8 cellular contexts compared by ENCODE assay signal in the genomic region with DNA sequence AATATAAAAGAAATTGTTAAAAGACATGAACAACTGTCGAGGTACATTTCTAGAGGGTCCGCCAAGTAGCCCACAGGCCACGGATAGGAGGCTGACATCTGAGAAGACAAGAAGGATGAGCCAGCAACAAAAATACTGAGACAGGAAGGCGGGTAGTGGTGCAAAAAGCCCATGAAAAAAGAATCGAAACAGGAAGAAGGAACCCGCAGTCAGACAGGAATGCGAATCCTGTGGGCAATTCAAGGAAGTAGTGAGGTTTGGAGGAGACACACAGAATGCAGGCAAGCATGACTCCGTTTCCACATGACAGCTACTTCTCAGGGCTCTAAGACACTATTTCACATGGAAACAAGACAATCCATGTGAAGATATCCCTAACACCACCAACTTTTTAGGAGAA.
DNase-seq lines count a peak whose midpoint lies in the region; ATAC-seq lines count a peak whose summit lies in the region.

No MANE protein-coding gene starts in this region.

- H3K4me1 ChIP-seq in SJSA1 (replicated peaks) = peaks cover 14% of the 10 kb centered on the region

- H3K27me3 ChIP-seq in SJSA1 (replicated peaks) (no peaks in the 10 kb centered on the region), H7 (ENCODE audit: control insufficient read depth, insufficient read depth, low read length) (no peaks in the 10 kb centered on the region)

- no peaks in the 10 kb centered on the region for H3K36me3 ChIP-seq in SJSA1
- no peaks in the 10 kb centered on the region for H3K36me3 ChIP-seq in H7 (replicated peaks; ENCODE audit: control insufficient read depth, insufficient read depth, low read length)

- peak; percentile 79 for DNase-seq in ELR (ENCODE audit: low read depth)
- peak in 1 of 2 experiments; percentile 27 for DNase-seq in SJSA1 (ENCODE audit: low read depth in 1 of 2, low spot score in 2 of 2)
- DNase-seq in left kidney (ENCODE audit: low read depth, low spot score) = peak; percentile 51
- DNase-seq in ureter (ENCODE audit: low spot score) = no peak
- no peak for DNase-seq in NCI-H524 treated with DMSO at 0.1 percent for 48 hours (lab: John Stamatoyannopoulos, UW)
- no peak for DNase-seq in H7
- no peak for DNase-seq in DMS153 treated with DMSO at 0.1 percent for 48 hours (lab: John Stamatoyannopoulos, UW; ENCODE audit: unreplicated experiment)

- peak overlapping the region; percentile 83 for H3K27ac ChIP-seq in SJSA1

- no peaks in the 10 kb centered on the region for H3K9me3 ChIP-seq in SJSA1 (replicated peaks)

- no peak overlapping the region; the same call in 1 of the 2 replicates for H3K4me3 ChIP-seq in SJSA1
- no peak overlapping the region for H3K4me3 ChIP-seq in H7 (ENCODE audit: insufficient read depth, low read depth, low read length)

- ATAC-seq in HG02759 (IDR thresholded peaks at IDR 0.05; ENCODE audit: unreplicated experiment) = peak; percentile 45

Comparison
In these comparisons a context has a peak if more than half of its experiments do, and no peak if none do; other contexts are left out.
1. DNase-seq: peak in ELR (single experiment) and left kidney (single experiment); none in ureter (single experiment), NCI-H524 treated with DMSO at 0.1 percent for 48 hours (single experiment), H7 (single experiment) and DMS153 treated with DMSO at 0.1 percent for 48 hours (single experiment).